ENCODE assay signal across 1 cellular context in the genomic region with DNA sequence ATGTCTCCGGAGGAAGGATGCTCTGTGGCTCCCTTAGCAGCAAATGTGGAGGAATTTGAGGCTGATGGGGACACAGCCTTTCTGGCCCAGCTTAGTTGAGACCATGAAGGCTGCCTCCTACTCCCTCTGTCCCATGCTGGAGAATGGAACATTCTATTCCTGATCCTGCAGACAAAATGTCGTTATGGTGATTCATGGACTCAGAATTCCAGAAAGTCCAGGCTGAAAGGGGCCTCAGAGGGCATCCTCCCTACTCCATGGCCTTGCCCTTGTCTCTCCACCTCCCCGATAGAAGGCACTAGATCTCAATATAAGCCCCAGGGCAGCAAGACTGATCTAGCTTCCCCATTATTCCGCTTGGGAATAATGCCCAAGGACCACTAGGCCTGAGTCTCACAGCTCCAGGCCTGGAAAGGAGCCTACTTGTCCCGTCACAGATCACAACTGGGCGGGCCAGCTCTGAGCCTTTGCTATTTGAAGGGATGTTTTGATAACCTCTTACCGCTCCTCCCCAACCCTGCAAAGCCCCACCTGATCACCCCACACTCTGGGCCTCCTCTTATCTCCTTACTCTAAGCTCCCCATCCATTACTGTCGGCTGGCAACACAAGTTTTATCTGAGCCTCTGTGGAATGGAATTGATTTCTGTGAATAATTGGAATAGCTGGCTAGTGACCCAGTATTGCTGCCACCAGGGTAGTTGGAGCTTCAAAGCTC.
A peak's percentile ranks its signal among the peaks of the same experiment; 100 is the strongest.
TF ChIP-seq lines count a peak whose summit lies in the region.

No MANE protein-coding gene starts in this region.

TF ChIP-seq in HEK293, 187 proteins besides CTCF, POLR2A, EP300 and RAD21:
- 0 out of 2 replicates have a peak, but pooled peaks have one; percentile 15 for TF ChIP-seq SP7 (tag by site-specific recombination; IDR thresholded peaks at IDR 0.05)
- no peak for TF ChIP-seq ZNF223 (tag by site-specific recombination; IDR thresholded peaks at IDR 0.05)
- TF ChIP-seq ZNF600 (tag by site-specific recombination; IDR thresholded peaks at IDR 0.05), result peak; percentile 88
- TF ChIP-seq, protein P1, sequence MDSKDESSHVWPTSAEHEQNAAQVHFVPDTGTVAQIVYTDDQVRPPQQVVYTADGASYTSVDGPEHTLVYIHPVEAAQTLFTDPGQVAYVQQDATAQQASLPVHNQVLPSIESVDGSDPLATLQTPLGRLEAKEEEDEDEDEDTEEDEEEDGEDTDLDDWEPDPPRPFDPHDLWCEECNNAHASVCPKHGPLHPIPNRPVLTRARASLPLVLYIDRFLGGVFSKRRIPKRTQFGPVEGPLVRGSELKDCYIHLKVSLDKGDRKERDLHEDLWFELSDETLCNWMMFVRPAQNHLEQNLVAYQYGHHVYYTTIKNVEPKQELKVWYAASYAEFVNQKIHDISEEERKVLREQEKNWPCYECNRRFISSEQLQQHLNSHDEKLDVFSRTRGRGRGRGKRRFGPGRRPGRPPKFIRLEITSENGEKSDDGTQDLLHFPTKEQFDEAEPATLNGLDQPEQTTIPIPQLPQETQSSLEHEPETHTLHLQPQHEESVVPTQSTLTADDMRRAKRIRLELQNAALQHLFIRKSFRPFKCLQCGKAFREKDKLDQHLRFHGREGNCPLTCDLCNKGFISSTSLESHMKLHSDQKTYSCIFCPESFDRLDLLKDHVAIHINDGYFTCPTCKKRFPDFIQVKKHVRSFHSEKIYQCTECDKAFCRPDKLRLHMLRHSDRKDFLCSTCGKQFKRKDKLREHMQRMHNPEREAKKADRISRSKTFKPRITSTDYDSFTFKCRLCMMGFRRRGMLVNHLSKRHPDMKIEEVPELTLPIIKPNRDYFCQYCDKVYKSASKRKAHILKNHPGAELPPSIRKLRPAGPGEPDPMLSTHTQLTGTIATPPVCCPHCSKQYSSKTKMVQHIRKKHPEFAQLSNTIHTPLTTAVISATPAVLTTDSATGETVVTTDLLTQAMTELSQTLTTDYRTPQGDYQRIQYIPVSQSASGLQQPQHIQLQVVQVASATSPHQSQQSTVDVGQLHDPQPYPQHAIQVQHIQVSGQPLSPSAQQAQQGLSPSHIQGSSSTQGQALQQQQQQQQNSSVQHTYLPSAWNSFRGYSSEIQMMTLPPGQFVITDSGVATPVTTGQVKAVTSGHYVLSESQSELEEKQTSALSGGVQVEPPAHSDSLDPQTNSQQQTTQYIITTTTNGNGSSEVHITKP (tag by site-specific recombination; IDR thresholded peaks at IDR 0.05), result peak; percentile 35
- no peak for TF ChIP-seq ZNF140 (tag by site-specific recombination; IDR thresholded peaks at IDR 0.05)
- TF ChIP-seq GLIS1 (tag by site-specific recombination; IDR thresholded peaks at IDR 0.05), result peak; percentile 91
- TF ChIP-seq, protein P2, sequence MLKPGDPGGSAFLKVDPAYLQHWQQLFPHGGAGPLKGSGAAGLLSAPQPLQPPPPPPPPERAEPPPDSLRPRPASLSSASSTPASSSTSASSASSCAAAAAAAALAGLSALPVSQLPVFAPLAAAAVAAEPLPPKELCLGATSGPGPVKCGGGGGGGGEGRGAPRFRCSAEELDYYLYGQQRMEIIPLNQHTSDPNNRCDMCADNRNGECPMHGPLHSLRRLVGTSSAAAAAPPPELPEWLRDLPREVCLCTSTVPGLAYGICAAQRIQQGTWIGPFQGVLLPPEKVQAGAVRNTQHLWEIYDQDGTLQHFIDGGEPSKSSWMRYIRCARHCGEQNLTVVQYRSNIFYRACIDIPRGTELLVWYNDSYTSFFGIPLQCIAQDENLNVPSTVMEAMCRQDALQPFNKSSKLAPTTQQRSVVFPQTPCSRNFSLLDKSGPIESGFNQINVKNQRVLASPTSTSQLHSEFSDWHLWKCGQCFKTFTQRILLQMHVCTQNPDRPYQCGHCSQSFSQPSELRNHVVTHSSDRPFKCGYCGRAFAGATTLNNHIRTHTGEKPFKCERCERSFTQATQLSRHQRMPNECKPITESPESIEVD (tag by site-specific recombination; IDR thresholded peaks at IDR 0.05), result no peak
- TF ChIP-seq WT1 (tag by site-specific recombination; IDR thresholded peaks at IDR 0.05), result 0 out of 2 replicates have a peak, but pooled peaks have one; percentile 23
- TF ChIP-seq, protein P3, sequence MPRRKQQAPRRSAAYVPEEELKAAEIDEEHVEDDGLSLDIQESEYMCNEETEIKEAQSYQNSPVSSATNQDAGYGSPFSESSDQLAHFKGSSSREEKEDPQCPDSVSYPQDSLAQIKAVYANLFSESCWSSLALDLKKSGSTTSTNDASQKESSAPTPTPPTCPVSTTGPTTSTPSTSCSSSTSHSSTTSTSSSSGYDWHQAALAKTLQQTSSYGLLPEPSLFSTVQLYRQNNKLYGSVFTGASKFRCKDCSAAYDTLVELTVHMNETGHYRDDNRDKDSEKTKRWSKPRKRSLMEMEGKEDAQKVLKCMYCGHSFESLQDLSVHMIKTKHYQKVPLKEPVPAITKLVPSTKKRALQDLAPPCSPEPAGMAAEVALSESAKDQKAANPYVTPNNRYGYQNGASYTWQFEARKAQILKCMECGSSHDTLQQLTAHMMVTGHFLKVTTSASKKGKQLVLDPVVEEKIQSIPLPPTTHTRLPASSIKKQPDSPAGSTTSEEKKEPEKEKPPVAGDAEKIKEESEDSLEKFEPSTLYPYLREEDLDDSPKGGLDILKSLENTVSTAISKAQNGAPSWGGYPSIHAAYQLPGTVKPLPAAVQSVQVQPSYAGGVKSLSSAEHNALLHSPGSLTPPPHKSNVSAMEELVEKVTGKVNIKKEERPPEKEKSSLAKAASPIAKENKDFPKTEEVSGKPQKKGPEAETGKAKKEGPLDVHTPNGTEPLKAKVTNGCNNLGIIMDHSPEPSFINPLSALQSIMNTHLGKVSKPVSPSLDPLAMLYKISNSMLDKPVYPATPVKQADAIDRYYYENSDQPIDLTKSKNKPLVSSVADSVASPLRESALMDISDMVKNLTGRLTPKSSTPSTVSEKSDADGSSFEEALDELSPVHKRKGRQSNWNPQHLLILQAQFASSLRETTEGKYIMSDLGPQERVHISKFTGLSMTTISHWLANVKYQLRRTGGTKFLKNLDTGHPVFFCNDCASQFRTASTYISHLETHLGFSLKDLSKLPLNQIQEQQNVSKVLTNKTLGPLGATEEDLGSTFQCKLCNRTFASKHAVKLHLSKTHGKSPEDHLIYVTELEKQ (tag by site-specific recombination; IDR thresholded peaks at IDR 0.05; ENCODE audit: borderline replicate concordance), result no peak
- TF ChIP-seq ZNF426 (tag by site-specific recombination; IDR thresholded peaks at IDR 0.05), result no peak
- TF ChIP-seq, protein P4, sequence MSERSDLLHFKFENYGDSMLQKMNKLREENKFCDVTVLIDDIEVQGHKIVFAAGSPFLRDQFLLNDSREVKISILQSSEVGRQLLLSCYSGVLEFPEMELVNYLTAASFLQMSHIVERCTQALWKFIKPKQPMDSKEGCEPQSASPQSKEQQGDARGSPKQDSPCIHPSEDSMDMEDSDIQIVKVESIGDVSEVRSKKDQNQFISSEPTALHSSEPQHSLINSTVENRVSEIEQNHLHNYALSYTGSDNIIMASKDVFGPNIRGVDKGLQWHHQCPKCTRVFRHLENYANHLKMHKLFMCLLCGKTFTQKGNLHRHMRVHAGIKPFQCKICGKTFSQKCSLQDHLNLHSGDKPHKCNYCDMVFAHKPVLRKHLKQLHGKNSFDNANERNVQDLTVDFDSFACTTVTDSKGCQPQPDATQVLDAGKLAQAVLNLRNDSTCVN (tag by site-specific recombination; optimal IDR thresholded peaks at IDR 0.05), result no peak
